In the genomic region with DNA sequence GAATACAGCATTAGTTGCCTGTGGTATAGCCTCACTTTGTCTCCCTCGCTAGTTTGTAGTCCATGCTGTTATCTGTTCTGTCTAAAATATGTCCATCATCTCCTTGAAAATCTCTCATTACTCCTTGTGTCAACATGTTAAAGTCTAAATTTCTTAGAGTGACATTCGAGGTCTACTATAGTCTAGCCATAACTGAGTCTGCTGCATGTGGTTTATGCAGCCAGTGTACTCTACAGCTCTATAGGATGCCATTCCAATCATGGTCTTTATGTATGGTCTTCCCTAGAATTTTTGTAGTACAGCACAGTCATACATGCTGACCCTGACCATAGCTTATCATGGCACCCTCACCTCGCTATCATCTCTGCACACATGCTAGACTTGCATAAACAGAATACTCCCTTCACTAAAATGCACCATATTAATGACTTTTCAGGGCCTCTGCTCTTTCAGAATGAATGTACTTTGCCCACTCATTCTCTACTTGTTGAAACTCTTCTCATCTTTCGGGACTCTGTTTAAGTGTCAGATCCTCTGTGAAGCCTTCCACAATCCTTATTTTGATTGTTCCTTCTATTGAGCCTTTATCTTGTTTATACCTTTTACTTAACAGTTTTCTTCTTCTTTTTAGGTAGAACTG, we compare ENCODE assay signal across 13 cellular contexts. TPM values are rescaled to one million over a fixed set of nuclear protein-coding genes. Genes with fewer than 3 reads are reported as not detected.
DNase-seq lines count a peak whose midpoint lies in the region; ATAC-seq, FAIRE-seq and TF ChIP-seq lines count a peak whose summit lies in the region.
"Had no signal": no experiment of that assay in that cellular context is flagged by ENCODE, and none has a peak within 500 bp of the region (broad histone marks: within the 10 kb centered on the region; RNA-seq: fewer than 3 reads in every experiment).

No MANE protein-coding gene starts in this region.

- no peak for FAIRE-seq in urothelium cell line (lab: Jason Lieb, UNC)

- H3K27me3 Mint-ChIP-seq in T-helper 17 cell = no peaks in the 10 kb centered on the region
- H3K27me3 Mint-ChIP-seq: T-cell had no signal

- TF ChIP-seq EP300 in sigmoid colon (IDR thresholded peaks at IDR 0.05) = no peak

- H3K27ac ChIP-seq in coronary artery (no peak overlapping the region), sigmoid colon (no peak overlapping the region)
- H3K27ac ChIP-seq: colonic mucosa had no signal

- H3K4me1 ChIP-seq in sigmoid colon = peaks cover 0 to 22% (median 8%) of the 10 kb centered on the region in 4 donors
- H3K4me1 ChIP-seq: colonic mucosa had no signal

- no peak overlapping the region for H3K4me3 ChIP-seq in coronary artery
- no peak overlapping the region for H3K4me3 ChIP-seq in sigmoid colon
- H3K4me3 ChIP-seq: colonic mucosa had no signal

- H3K4me1 Mint-ChIP-seq in T-helper 17 cell = peaks cover 48% of the 10 kb centered on the region

- H3K27ac Mint-ChIP-seq in T-helper 17 cell = peak overlapping the region; percentile 56
- H3K27ac Mint-ChIP-seq: T-cell had no signal

- no peaks in the 10 kb centered on the region for H3K27me3 ChIP-seq in sigmoid colon
- H3K27me3 ChIP-seq: colonic mucosa had no signal

- H3K36me3 Mint-ChIP-seq in T-helper 17 cell (ENCODE audit: low read depth) = peaks cover 2% of the 10 kb centered on the region

- 86 to 91% methylated on average over 4 of the region's 4 CpGs for WGBS in sigmoid colon, 2 donors

- H3K4me3 Mint-ChIP-seq in T-helper 17 cell = peak overlapping the region; percentile 7
- H3K4me3 Mint-ChIP-seq: T-cell had no signal

- no peaks in the 10 kb centered on the region for H3K36me3 ChIP-seq in sigmoid colon
- H3K36me3 ChIP-seq: colonic mucosa had no signal

- peak; percentile 62 for ATAC-seq in GM18498 (IDR thresholded peaks at IDR 0.05; ENCODE audit: unreplicated experiment)
- ATAC-seq in GM19035 (IDR thresholded peaks at IDR 0.05; ENCODE audit: unreplicated experiment) = peak; percentile 62
- peak; percentile 70 for ATAC-seq in HG02884 (IDR thresholded peaks at IDR 0.05; ENCODE audit: unreplicated experiment)
- no peak for ATAC-seq in T-helper 17 cell
- ATAC-seq: T-cell had no signal

- DNase-seq in T-helper 17 cell (no peak), urothelium cell line (ENCODE audit: low spot score) (no peak), coronary artery (ENCODE audit: low spot score) (no peak), sigmoid colon (no peak), NCI-H187 (lab: John Stamatoyannopoulos, UW) (no peak)
- DNase-seq: colonic mucosa; mesendoderm; NCI-H526; stimulated activated CD8-positive, alpha-beta memory T cell treated with anti-CD3 and anti-CD28 coated beads, Interleukin-4, amount 100 ng/mL, for 48 hours; T-cell had no signal

- H3K9me3 ChIP-seq in T-helper 17 cell (ENCODE audit: control insufficient read depth, low read length, poor library complexity, severe bottlenecking) (no peaks in the 10 kb centered on the region), sigmoid colon (no peaks in the 10 kb centered on the region)
- H3K9me3 ChIP-seq: colonic mucosa had no signal

- intact Hi-C loops in sigmoid colon (cut with DNase I) = no loop called here

- no peak for TF ChIP-seq POLR2A in sigmoid colon (IDR thresholded peaks at IDR 0.05)

- TF ChIP-seq CTCF in coronary artery (IDR thresholded peaks at IDR 0.05) (no peak), sigmoid colon (IDR thresholded peaks at IDR 0.05) (no peak)

RNA-seq across cellular contexts. Expression of a gene that starts 12.8 kb away (rescaled TPM):
- 100 to 1,000 TPM; 129 to 134 TPM for total RNA-seq in T-helper 17 cell
- 10 to 100 TPM; 45.7 to 82.8 (median 71.0) TPM for total RNA-seq in sigmoid colon
- 10 to 100 TPM; 35.2 to 52.9 (median 41.4) TPM for polyA plus RNA-seq in sigmoid colon
